ENCODE assay signal across 15 cellular contexts in genomic region chr7:47685712-47686376, GRCh38.
"Had no signal": no experiment of that assay in that cellular context is flagged by ENCODE, and none has a peak within 500 bp of the region (broad histone marks: within the 10 kb centered on the region; RNA-seq: fewer than 3 reads in every experiment).

No MANE protein-coding gene starts in this region.

- H3K27ac ChIP-seq: ascending aorta, cardiac muscle cell, dorsolateral prefrontal cortex, foreskin keratinocyte, pancreas, sigmoid colon, thoracic aorta had no signal

- H3K27me3 ChIP-seq: ascending aorta, cardiac muscle cell, dorsolateral prefrontal cortex, foreskin keratinocyte, pancreas, sigmoid colon had no signal

- H3K36me3 ChIP-seq: ascending aorta, cardiac muscle cell, pancreas, sigmoid colon, thoracic aorta had no signal

- H3K9me3 ChIP-seq: ascending aorta, pancreas, sigmoid colon, thoracic aorta had no signal

- ATAC-seq: activated CD4-positive, CD25-positive, alpha-beta regulatory T cell treated with anti-CD3 and anti-CD28 coated beads, Interleukin-2, amount 50 U/mL, for 24 hours; activated T-helper 17 cell treated with anti-CD3 and anti-CD28 coated beads, Interleukin-2, amount 50 U/mL, for 72 hours; esophagus mucosa; foreskin keratinocyte; pancreas; T-helper 17 cell had no signal

- DNase-seq: activated CD4-positive, alpha-beta T cell treated with anti-CD3 and anti-CD28 coated beads, Interleukin-2, amount 50 U/mL, for 1 hour; activated naive CD4-positive, alpha-beta T cell treated with anti-CD3 and anti-CD28 coated beads, Interleukin-2, amount 10 ng/mL, durations not matched to agents 7 days and 5 days; dorsolateral prefrontal cortex; foreskin keratinocyte; head of caudate nucleus; pancreas; sigmoid colon; stimulated activated CD4-positive, alpha-beta T cell treated with anti-CD3 and anti-CD28 coated beads, Interleukin-1b, Interleukin-23, amount 100 ng/mL, for 48 hours; T-helper 17 cell had no signal

- H3K4me1 ChIP-seq: foreskin keratinocyte, pancreas had no signal

- H3K4me3 ChIP-seq: ascending aorta, cardiac muscle cell, dorsolateral prefrontal cortex, pancreas, sigmoid colon, thoracic aorta had no signal
